ENCODE assay signal across 9 cellular contexts in the genomic region with DNA sequence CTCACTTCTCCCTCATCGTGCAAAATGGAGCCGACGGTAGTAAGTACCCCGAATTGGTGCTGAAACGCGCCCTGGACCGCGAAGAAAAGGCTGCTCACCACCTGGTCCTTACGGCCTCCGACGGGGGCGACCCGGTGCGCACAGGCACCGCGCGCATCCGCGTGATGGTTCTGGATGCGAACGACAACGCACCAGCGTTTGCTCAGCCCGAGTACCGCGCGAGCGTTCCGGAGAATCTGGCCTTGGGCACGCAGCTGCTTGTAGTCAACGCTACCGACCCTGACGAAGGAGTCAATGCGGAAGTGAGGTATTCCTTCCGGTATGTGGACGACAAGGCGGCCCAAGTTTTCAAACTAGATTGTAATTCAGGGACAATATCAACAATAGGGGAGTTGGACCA. TPM values are rescaled to one million over a fixed set of nuclear protein-coding genes. Genes with fewer than 3 reads are reported as not detected.
DNase-seq lines count a peak whose midpoint lies in the region; ATAC-seq and TF ChIP-seq lines count a peak whose summit lies in the region.
"Had no signal": no experiment of that assay in that cellular context is flagged by ENCODE, and none has a peak within 500 bp of the region (broad histone marks: within the 10 kb centered on the region; RNA-seq: fewer than 3 reads in every experiment).

No MANE protein-coding gene starts in this region.

- H3K27me3 ChIP-seq in psoas muscle (ENCODE audit: insufficient read depth in 3 of 3, low read length in 2 of 3) (peaks cover 0 to 11% (median 6%) of the 10 kb centered on the region in 3 donors), gastroesophageal sphincter (no peaks in the 10 kb centered on the region), smooth muscle cell (ENCODE audit: low read depth) (no peaks in the 10 kb centered on the region)

- TF ChIP-seq CTCF in GM12875 (IDR thresholded peaks at IDR 0.05; ENCODE audit: borderline replicate concordance, insufficient read depth, low read depth, low read length) (no peak), cardiac fibroblast (IDR thresholded peaks at IDR 0.05; ENCODE audit: low read depth, low read length) (no peak), psoas muscle (IDR thresholded peaks at IDR 0.05) (no peak), gastroesophageal sphincter (IDR thresholded peaks at IDR 0.05) (no peak), smooth muscle cell (IDR thresholded peaks at IDR 0.05; ENCODE audit: borderline replicate concordance, insufficient read depth, poor library complexity, severe bottlenecking) (no peak)

- H3K4me2 ChIP-seq in smooth muscle cell: no peak overlapping the region

- no peak overlapping the region for H2AFZ ChIP-seq in smooth muscle cell (ENCODE audit: low read depth)
- H2AFZ ChIP-seq: parathyroid adenoma had no signal

- ATAC-seq in HG02759 (IDR thresholded peaks at IDR 0.05; ENCODE audit: unreplicated experiment) (peak; percentile 54), psoas muscle (peak; percentile 40 to 70 (median 58)), gastroesophageal sphincter (no peak)

- H3K27ac ChIP-seq in psoas muscle (no peak overlapping the region), gastroesophageal sphincter (peak overlapping the region in 2 of 4 donors; percentile 44 to 45), smooth muscle cell (ENCODE audit: low read depth) (no peak overlapping the region)
- H3K27ac ChIP-seq: parathyroid adenoma had no signal

- TF ChIP-seq POLR2A in gastroesophageal sphincter (IDR thresholded peaks at IDR 0.05): no peak

- no peak overlapping the region for H3K9ac ChIP-seq in smooth muscle cell (ENCODE audit: low read depth)
- H3K9ac ChIP-seq: parathyroid adenoma had no signal

- WGBS in psoas muscle, 3 donors: 17 to 29% (median 25%) methylated on average over 37 of the region's 37 CpGs
- 3% methylated on average over 5 of the region's 37 CpGs; no CpG with 5 or more reads in 1 of the 2 donors for WGBS in gastroesophageal sphincter (ENCODE audit: low coverage in 1 of 2), 2 donors
- WGBS in smooth muscle cell (ENCODE audit: low lambda C conversion rate): 99% methylated on average over 37 of the region's 37 CpGs

- peak overlapping the region; percentile 60 for H3K4me3 ChIP-seq in GM12875 (ENCODE audit: low read depth, low read length)
- peak overlapping the region; percentile 43 to 55 for H3K4me3 ChIP-seq in cardiac fibroblast (replicated peaks in 1 of 2; ENCODE audit: low read depth in 2 of 2, low read length in 2 of 2)
- H3K4me3 ChIP-seq in psoas muscle: peak overlapping the region; percentile 64
- peak overlapping the region in 1 of 2 donors; percentile 46 for H3K4me3 ChIP-seq in gastroesophageal sphincter
- H3K4me3 ChIP-seq in smooth muscle cell: no peak overlapping the region

- H3F3A ChIP-seq in smooth muscle cell (ENCODE audit: low read depth): no peaks in the 10 kb centered on the region

- no peak for TF ChIP-seq EP300 in gastroesophageal sphincter (IDR thresholded peaks at IDR 0.05)

- no peaks in the 10 kb centered on the region for H4K20me1 ChIP-seq in smooth muscle cell (ENCODE audit: low read depth)

- intact Hi-C loops in psoas muscle (cut with DNase I): loop anchor here (5.0 kb wide), 3 partner anchors 46 to 126 kb away; a partner anchor contains a TSS

- no peaks in the 10 kb centered on the region for H3K36me3 ChIP-seq in psoas muscle (ENCODE audit: insufficient read depth in 1 of 2, low read depth in 1 of 2)
- H3K36me3 ChIP-seq in gastroesophageal sphincter: peaks cover 0 to 19% of the 10 kb centered on the region in 2 donors
- H3K36me3 ChIP-seq in smooth muscle cell (ENCODE audit: low read depth): peaks cover 39% of the 10 kb centered on the region

- no peaks in the 10 kb centered on the region for H3K4me1 ChIP-seq in psoas muscle
- peaks cover 0 to 14% (median 0%) of the 10 kb centered on the region in 3 donors for H3K4me1 ChIP-seq in gastroesophageal sphincter
- H3K4me1 ChIP-seq in smooth muscle cell (ENCODE audit: low read depth): no peaks in the 10 kb centered on the region
- H3K4me1 ChIP-seq: parathyroid adenoma had no signal

- DNase-seq in cardiac fibroblast (ENCODE audit: low read depth in 2 of 2) (peak; percentile 56 to 59), psoas muscle (no peak), inferior parietal cortex (ENCODE audit: extremely low spot score) (no peak), HK-2 (ENCODE audit: unreplicated experiment) (no peak), smooth muscle cell (lab: John Stamatoyannopoulos, UW; ENCODE audit: unreplicated experiment) (no peak)

- peaks cover 10% of the 10 kb centered on the region for H3K9me3 ChIP-seq in psoas muscle
- peaks cover 0 to 100% (median 25%) of the 10 kb centered on the region in 3 donors for H3K9me3 ChIP-seq in gastroesophageal sphincter
- peaks cover 34% of the 10 kb centered on the region for H3K9me3 ChIP-seq in smooth muscle cell (replicated peaks; ENCODE audit: low read depth)

- peaks cover 18% of the 10 kb centered on the region for H3K79me2 ChIP-seq in smooth muscle cell (ENCODE audit: low read depth)

RNA-seq across cellular contexts. Expression of a gene that starts 1.0 kb away (rescaled TPM):
- total RNA-seq in psoas muscle: 1 to 10 TPM; 2.6 to 6.9 (median 3.6) TPM
- under 1 TPM; 0.38 to 0.56 (median 0.39) TPM for polyA plus RNA-seq in psoas muscle
- 10 to 100 TPM in 1 of 4 donors, 1 to 10 TPM in 3; 5.3 to 15.4 (median 9.8) TPM for total RNA-seq in gastroesophageal sphincter
- 1.7 and 4.5 TPM in 2 replicates for total RNA-seq in smooth muscle cell
- polyA plus RNA-seq in smooth muscle cell: 0.42 and 0.86 TPM in 2 replicates

RNA-seq across cellular contexts. Expression of a gene that starts 10.4 kb away (rescaled TPM):
- total RNA-seq in psoas muscle (1 to 10 TPM in 3 of 4 donors, under 1 TPM in 1; 0.94 to 4.4 (median 2.9) TPM), gastroesophageal sphincter (10 to 100 TPM in 1 of 4 donors, 1 to 10 TPM in 3; 1.9 to 12.3 (median 3.9) TPM), smooth muscle cell (8.7 and 13.2 TPM in 2 replicates)
- polyA plus RNA-seq in psoas muscle (under 1 TPM; 0.21 to 0.72 (median 0.45) TPM), smooth muscle cell (7.9 and 8.0 TPM in 2 replicates)

RNA-seq across cellular contexts. Expression of a gene that starts 13.8 kb away (rescaled TPM):
- total RNA-seq in psoas muscle (1 to 10 TPM; 3.8 to 7.2 (median 5.7) TPM), gastroesophageal sphincter (10 to 100 TPM; 12.3 to 19.3 (median 15.3) TPM), smooth muscle cell (25.3 and 37.5 TPM in 2 replicates)
- polyA plus RNA-seq in psoas muscle (1 to 10 TPM in 1 of 3 donors, under 1 TPM in 2; 0.70 to 1.1 (median 0.90) TPM), smooth muscle cell (21.3 and 24.6 TPM in 2 replicates)

RNA-seq across cellular contexts. Expression of a gene that starts 18.5 kb away (rescaled TPM):
- 1 to 10 TPM in 3 of 4 donors, under 1 TPM in 1; 0.86 to 3.9 (median 2.8) TPM for total RNA-seq in psoas muscle
- polyA plus RNA-seq in psoas muscle: under 1 TPM; 0.27 to 0.56 (median 0.39) TPM
- total RNA-seq in gastroesophageal sphincter: 1 to 10 TPM; 2.9 to 8.2 (median 4.7) TPM
- total RNA-seq in smooth muscle cell: 24.6 and 24.7 TPM in 2 replicates
- polyA plus RNA-seq in smooth muscle cell: 10.9 and 11.1 TPM in 2 replicates

RNA-seq across cellular contexts. Expression of a gene that starts 23.5 kb away (rescaled TPM):
- 1 to 10 TPM; 2.0 to 4.1 (median 2.9) TPM for total RNA-seq in psoas muscle
- polyA plus RNA-seq in psoas muscle: under 1 TPM; 0.46 to 0.83 (median 0.82) TPM
- total RNA-seq in gastroesophageal sphincter: 10 to 100 TPM in 1 of 4 donors, 1 to 10 TPM in 3; 5.7 to 11.7 (median 6.5) TPM
- 12.4 and 17.1 TPM in 2 replicates for total RNA-seq in smooth muscle cell
- 9.7 and 12.3 TPM in 2 replicates for polyA plus RNA-seq in smooth muscle cell

Comparison
In these comparisons a context has a peak if more than half of its experiments do, and no peak if none do; other contexts are left out.
1. DNase-seq: peak in cardiac fibroblast (2 of 2); none in psoas muscle (0 of 2), inferior parietal cortex (single experiment), HK-2 (single experiment) and smooth muscle cell (single experiment).